ENCODE assay signal across 8 cellular contexts in the genomic region with DNA sequence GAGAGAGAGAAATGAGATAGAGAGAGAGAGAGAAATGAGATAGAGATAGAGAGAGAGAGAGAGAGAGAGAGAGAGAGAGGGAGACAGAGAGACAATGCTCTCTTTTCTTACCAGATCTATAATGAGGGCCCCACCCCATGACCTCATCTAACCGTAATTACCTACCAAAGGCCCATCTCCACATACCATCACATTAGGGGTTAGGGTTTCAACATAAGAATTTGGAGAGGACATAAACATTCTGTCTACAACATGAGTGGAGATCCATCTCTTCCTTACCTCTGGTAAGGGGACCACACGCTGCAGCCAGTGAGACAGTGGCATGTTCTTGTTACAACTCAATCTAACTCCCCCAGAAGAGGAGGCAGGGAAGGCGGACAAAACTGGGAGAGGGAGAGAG. TPM values are rescaled to one million over a fixed set of nuclear protein-coding genes. Genes with fewer than 3 reads are reported as not detected.
DNase-seq lines count a peak whose midpoint lies in the region; ATAC-seq and TF ChIP-seq lines count a peak whose summit lies in the region.
"Not testable (repeated sequence)": the region's sequence is repeated elsewhere in the genome, so short reads cannot be mapped to it uniquely, and the experiment has no call there.

No MANE protein-coding gene starts in this region.

- not testable (repeated sequence) for ATAC-seq in WTC11; activated T-helper 17 cell treated with anti-CD3 and anti-CD28 coated beads, Interleukin-2, amount 50 U/mL, for 72 hours (replicated peaks); memory B cell (ENCODE audit: low read depth)

- dilution Hi-C loops in mammary epithelial cell (cut with HindIII; ENCODE audit: low sequenced_read_pairs) = not testable (repeated sequence)

- CTCF ChIA-PET in A673 (lab: Charles Lee); WTC11 (lab: Charles Lee); mammary epithelial cell (lab: Charles Lee; ENCODE audit: low non-redundant PET): not testable (repeated sequence)

- BruUV-seq in A673 (replicated peaks; lab: Mats Ljungman, UMichigan); mammary epithelial cell (replicated peaks; lab: Mats Ljungman, UMichigan): not testable (repeated sequence)

- not testable (repeated sequence) for H3K9me3 Mint-ChIP-seq in WTC11; activated T-helper 17 cell treated with anti-CD3 and anti-CD28 coated beads, Interleukin-2, amount 50 U/mL, for 72 hours; memory B cell

- DNase-seq in A673 (ENCODE audit: low spot score) (peak; percentile 4), GM03348 (ENCODE audit: low spot score) (peak; percentile 0)
- DNase-seq in WTC11 (ENCODE audit: low spot score); mammary epithelial cell; memory B cell (ENCODE audit: low spot score in 2 of 2): not testable (repeated sequence)

- not testable (repeated sequence) for H3K36me3 Mint-ChIP-seq in WTC11; activated T-helper 17 cell treated with anti-CD3 and anti-CD28 coated beads, Interleukin-2, amount 50 U/mL, for 72 hours (ENCODE audit: low read depth); memory B cell

- not testable (repeated sequence) for H3F3A ChIP-seq in Loucy (ENCODE audit: low read depth)

- peak overlapping the region; percentile 88 for H3K4me2 ChIP-seq in Loucy (ENCODE audit: low read depth, low read length, poor library complexity, severe bottlenecking)
- not testable (repeated sequence) for H3K4me2 ChIP-seq in mammary epithelial cell (ENCODE audit: insufficient read depth, low read depth, low read length); parathyroid adenoma (ENCODE audit: low read length)

- not testable (repeated sequence) for H2AFZ ChIP-seq in Loucy (ENCODE audit: low read length)
- H2AFZ ChIP-seq in mammary epithelial cell (ENCODE audit: low read depth, low read length) (peak overlapping the region; percentile 63), parathyroid adenoma (peak overlapping the region; percentile 14)

- H3K27me3 ChIP-seq in A673 (replicated peaks; ENCODE audit: insufficient read depth, low read depth, low read length, poor library complexity); Loucy (ENCODE audit: insufficient read depth, low read length, poor library complexity, severe bottlenecking); mammary epithelial cell (ENCODE audit: insufficient read depth, low read length); parathyroid adenoma (ENCODE audit: control insufficient read depth, insufficient read depth, low read length): not testable (repeated sequence)

- in situ Hi-C loops in mammary epithelial cell (cut with MboI; ENCODE audit: low sequenced_read_pairs in 2 of 2) = not testable (repeated sequence)

- not testable (repeated sequence) for H3K4me3 ChIP-seq in A673 (ENCODE audit: low read depth, low read length, poor library complexity, severe bottlenecking); mammary epithelial cell (replicated peaks in 1 of 3; ENCODE audit: insufficient read depth in 1 of 3, low read depth in 2 of 3, low read length in 3 of 3); parathyroid adenoma (ENCODE audit: low read depth, low read length)
- H3K4me3 ChIP-seq in Loucy (ENCODE audit: low read length, poor library complexity, severe bottlenecking) = peak overlapping the region; percentile 90

- H3K9me3 ChIP-seq in A673 (ENCODE audit: low read depth, low read length, poor library complexity, severe bottlenecking); Loucy (ENCODE audit: insufficient read depth, low read depth, low read length); mammary epithelial cell (replicated peaks; ENCODE audit: insufficient read depth, low read length); parathyroid adenoma (ENCODE audit: control insufficient read depth, low read length): not testable (repeated sequence)

- H3K36me3 ChIP-seq in A673 (ENCODE audit: insufficient read depth, low read length, poor library complexity, severe bottlenecking); Loucy (ENCODE audit: insufficient read depth, low read length); mammary epithelial cell (ENCODE audit: insufficient read depth, low read length); parathyroid adenoma (ENCODE audit: control insufficient read depth, insufficient read depth, low read length): not testable (repeated sequence)

- WGBS in mammary epithelial cell (ENCODE audit: low coverage, missing lambda C conversion rate) = 83% methylated on average over 3 of the region's 3 CpGs

- not testable (repeated sequence) for H3K27ac ChIP-seq in A673 (ENCODE audit: low read depth, low read length, poor library complexity, severe bottlenecking); mammary epithelial cell (ENCODE audit: insufficient read depth, low read depth, low read length); parathyroid adenoma

- H3K4me1 Mint-ChIP-seq in WTC11 = peaks cover 19% of the 10 kb centered on the region
- not testable (repeated sequence) for H3K4me1 Mint-ChIP-seq in activated T-helper 17 cell treated with anti-CD3 and anti-CD28 coated beads, Interleukin-2, amount 50 U/mL, for 72 hours
- peaks cover 12% of the 10 kb centered on the region for H3K4me1 Mint-ChIP-seq in memory B cell

- H4K20me1 ChIP-seq in Loucy (ENCODE audit: insufficient read depth, low read length, poor library complexity, severe bottlenecking); mammary epithelial cell (ENCODE audit: insufficient read depth, low read length): not testable (repeated sequence)

- peaks cover 11% of the 10 kb centered on the region for H3K79me2 ChIP-seq in Loucy (ENCODE audit: insufficient read depth, low read length)
- H3K79me2 ChIP-seq in mammary epithelial cell (ENCODE audit: insufficient read depth, low read length); parathyroid adenoma: not testable (repeated sequence)

- POLR2A ChIA-PET in A673 (lab: Charles Lee; ENCODE audit: low non-redundant PET); WTC11 (lab: Charles Lee): not testable (repeated sequence)

- intact Hi-C loops in A673 (cut with micrococcal nuclease; ENCODE audit: unreplicated experiment); mammary epithelial cell (cut with micrococcal nuclease): not testable (repeated sequence)

- peak overlapping the region; percentile 43 for H3K4me3 Mint-ChIP-seq in WTC11
- peak overlapping the region; percentile 86 for H3K4me3 Mint-ChIP-seq in activated T-helper 17 cell treated with anti-CD3 and anti-CD28 coated beads, Interleukin-2, amount 50 U/mL, for 72 hours
- peak overlapping the region; percentile 71 for H3K4me3 Mint-ChIP-seq in memory B cell

- H3K27ac Mint-ChIP-seq in WTC11, memory B cell: not testable (repeated sequence)
- peak overlapping the region; percentile 32 for H3K27ac Mint-ChIP-seq in activated T-helper 17 cell treated with anti-CD3 and anti-CD28 coated beads, Interleukin-2, amount 50 U/mL, for 72 hours

- peak overlapping the region; percentile 89 for H3K9ac ChIP-seq in Loucy (ENCODE audit: low read depth, low read length, poor library complexity, severe bottlenecking)
- not testable (repeated sequence) for H3K9ac ChIP-seq in mammary epithelial cell (ENCODE audit: insufficient read depth, low read length); parathyroid adenoma

- not testable (repeated sequence) for H3K27me3 Mint-ChIP-seq in WTC11 (ENCODE audit: low read depth); activated T-helper 17 cell treated with anti-CD3 and anti-CD28 coated beads, Interleukin-2, amount 50 U/mL, for 72 hours; memory B cell

- TF ChIP-seq CTCF in A673 (conservative IDR thresholded peaks at IDR 0.05; ENCODE audit: low read depth, low read length); Loucy (conservative IDR thresholded peaks at IDR 0.05; ENCODE audit: low read length); WTC11 (IDR thresholded peaks at IDR 0.05); mammary epithelial cell (conservative IDR thresholded peaks at IDR 0.05 in 1 of 2, IDR thresholded peaks at IDR 0.05 in 1 of 2; ENCODE audit: extremely low read depth in 1 of 2, insufficient read depth in 1 of 2, low read depth in 1 of 2, low read length in 2 of 2); parathyroid adenoma (IDR thresholded peaks at IDR 0.05): not testable (repeated sequence)

- not testable (repeated sequence) for H3K9me2 ChIP-seq in Loucy (replicated peaks; ENCODE audit: low read depth, low read length)

- H3K4me1 ChIP-seq in A673 (ENCODE audit: insufficient read depth, low read length, poor library complexity, severe bottlenecking); mammary epithelial cell (ENCODE audit: insufficient read depth, low read length); parathyroid adenoma: not testable (repeated sequence)
- H3K4me1 ChIP-seq in Loucy (ENCODE audit: insufficient read depth, low read length, poor library complexity, severe bottlenecking) = peaks cover 15% of the 10 kb centered on the region

RNA-seq across cellular contexts. Expression of a gene that starts 44.5 kb away (rescaled TPM):
- total RNA-seq in A673 (2021) = 17.8 and 21.2 TPM in 2 replicates
- 9.3 to 11.0 TPM (median 10.5 TPM) in 3 replicates for total RNA-seq in WTC11 (2021)
- 10 to 100 TPM in 1 of 2 donors, 1 to 10 TPM in 1; 8.1 to 14.2 TPM for total RNA-seq in activated T-helper 17 cell treated with anti-CD3 and anti-CD28 coated beads, Interleukin-2, amount 50 U/mL, for 72 hours
- total RNA-seq in mammary epithelial cell = 10 to 100 TPM in 1 of 2 donors, 1 to 10 TPM in 1; 7.3 to 14.1 TPM
- polyA plus RNA-seq in mammary epithelial cell = 10.6 TPM
- polyA minus RNA-seq in mammary epithelial cell = 42.7 TPM
